In the genomic region with DNA sequence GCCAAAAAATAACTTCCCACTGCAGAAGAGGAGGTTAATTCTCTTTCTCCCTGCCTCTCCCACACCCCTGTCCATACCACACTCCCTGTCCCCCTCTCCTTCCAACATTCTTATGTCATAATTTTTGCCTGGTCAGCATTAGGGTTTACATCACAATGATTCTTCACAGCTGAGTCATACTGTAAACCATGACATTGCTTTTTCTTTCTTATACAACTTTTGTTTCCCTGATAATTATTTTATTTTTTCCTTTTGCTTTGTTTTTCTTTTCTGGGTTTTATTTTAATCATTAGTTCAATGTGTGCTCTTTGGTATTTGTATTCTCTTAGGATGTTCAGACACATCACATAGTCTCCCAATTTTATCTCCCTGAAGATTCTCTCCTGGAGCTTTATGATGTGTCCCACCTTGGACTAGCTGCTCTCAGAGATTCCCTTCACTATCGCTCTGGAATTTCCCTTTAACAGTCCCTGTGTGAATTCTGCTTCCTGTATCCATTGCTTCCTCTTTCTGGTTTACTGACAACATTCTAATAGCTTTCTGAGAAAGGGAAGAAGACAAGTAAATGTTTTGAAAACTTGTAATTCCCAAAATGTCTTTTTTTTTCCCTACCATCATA, we compare ENCODE assay signal across 11 cellular contexts.
DNase-seq lines count a peak whose midpoint lies in the region; ATAC-seq and TF ChIP-seq lines count a peak whose summit lies in the region.
"Had no signal": no experiment of that assay in that cellular context is flagged by ENCODE, and none has a peak within 500 bp of the region (broad histone marks: within the 10 kb centered on the region; RNA-seq: fewer than 3 reads in every experiment).

No MANE protein-coding gene starts in this region.

- H3K27ac ChIP-seq in brain microvascular endothelial cell = no peak overlapping the region
- H3K27ac ChIP-seq in CD8-positive, alpha-beta T cell (ENCODE audit: low read depth, low read length) = no peak overlapping the region
- H3K27ac ChIP-seq: right lobe of liver had no signal

- no peaks in the 10 kb centered on the region for H3K4me1 ChIP-seq in CD8-positive, alpha-beta T cell (ENCODE audit: insufficient read depth, low read length)
- H3K4me1 ChIP-seq: right lobe of liver had no signal

- no peak overlapping the region for H3K27ac Mint-ChIP-seq in CD8-positive, alpha-beta T cell

- no peak for TF ChIP-seq CTCF in brain microvascular endothelial cell (IDR thresholded peaks at IDR 0.05; ENCODE audit: low read depth, low read length, missing control alignments)
- TF ChIP-seq CTCF in CD8-positive, alpha-beta T cell (IDR thresholded peaks at IDR 0.05) = no peak

- H3K4me3 Mint-ChIP-seq in CD8-positive, alpha-beta T cell = no peak overlapping the region

- no peaks in the 10 kb centered on the region for H3K9me3 Mint-ChIP-seq in CD8-positive, alpha-beta T cell

- POLR2A ChIA-PET in CD8-positive, alpha-beta T cell (lab: Charles Lee) = no interaction called here

- DNase-seq in ACHN (peak; percentile 39), M059J (ENCODE audit: low read depth) (peak; percentile 56), brain microvascular endothelial cell (peak; percentile 1), kidney glomerular epithelial cell (lab: John Stamatoyannopoulos, UW) (peak; percentile 80), HUDEP-2 (lab: John Stamatoyannopoulos, UW; ENCODE audit: unreplicated experiment in 76 of 76) (no peak)
- no peak for DNase-seq in CD8-positive, alpha-beta T cell
- DNase-seq: foreskin melanocyte, NCI-H1436 treated with DMSO at 0.1 percent for 48 hours, right lobe of liver had no signal

- no peak overlapping the region for H3K4me3 ChIP-seq in brain microvascular endothelial cell (ENCODE audit: low read depth, low read length)
- no peak overlapping the region for H3K4me3 ChIP-seq in CD8-positive, alpha-beta T cell (ENCODE audit: low read depth, low read length)
- H3K4me3 ChIP-seq: right lobe of liver had no signal

- no peaks in the 10 kb centered on the region for H3K4me1 Mint-ChIP-seq in CD8-positive, alpha-beta T cell (ENCODE audit: low read depth)

- CTCF ChIA-PET in CD8-positive, alpha-beta T cell (lab: Charles Lee) = no interaction called here

- no peaks in the 10 kb centered on the region for H3K27me3 ChIP-seq in brain microvascular endothelial cell (replicated peaks)
- H3K27me3 ChIP-seq in CD8-positive, alpha-beta T cell (ENCODE audit: insufficient read depth, low read length) = no peaks in the 10 kb centered on the region
- H3K27me3 ChIP-seq: right lobe of liver had no signal

- no peaks in the 10 kb centered on the region for H3K27me3 Mint-ChIP-seq in CD8-positive, alpha-beta T cell (ENCODE audit: low read depth)

- in situ Hi-C loops in ACHN (cut with HindIII; ENCODE audit: low pct_ligation_motif_present, low pct_unique_long_range_greater_than_20kb, low sequenced_read_pairs) (no loop called here), brain microvascular endothelial cell (cut with HindIII; ENCODE audit: low pct_ligation_motif_present, low sequenced_read_pairs) (no loop called here)

- no peaks in the 10 kb centered on the region for H3K36me3 ChIP-seq in brain microvascular endothelial cell (replicated peaks)
- H3K36me3 ChIP-seq in CD8-positive, alpha-beta T cell (ENCODE audit: insufficient read depth, low read length) = no peaks in the 10 kb centered on the region
- H3K36me3 ChIP-seq: right lobe of liver had no signal

- H3K36me3 Mint-ChIP-seq in CD8-positive, alpha-beta T cell = no peaks in the 10 kb centered on the region

- intact Hi-C loops in CD8-positive, alpha-beta T cell (cut with DNase I, micrococcal nuclease) = no loop called here

- no peak for ATAC-seq in CD8-positive, alpha-beta T cell
- ATAC-seq in HG03095 (IDR thresholded peaks at IDR 0.05; ENCODE audit: unreplicated experiment) (no peak), HG03432 (IDR thresholded peaks at IDR 0.05; ENCODE audit: unreplicated experiment) (no peak)

- no peaks in the 10 kb centered on the region for H3K9me3 ChIP-seq in CD8-positive, alpha-beta T cell (ENCODE audit: low read length)
- H3K9me3 ChIP-seq: right lobe of liver had no signal

Comparison
In these comparisons a context has a peak if more than half of its experiments do, and no peak if none do; other contexts are left out.
1. DNase-seq: peak in ACHN (single experiment), M059J (single experiment), brain microvascular endothelial cell (single experiment) and kidney glomerular epithelial cell (single experiment); none in CD8-positive, alpha-beta T cell (0 of 7) and HUDEP-2 (0 of 76).